Comparison of ENCODE assay signal across 18 cellular contexts in the genomic region with DNA sequence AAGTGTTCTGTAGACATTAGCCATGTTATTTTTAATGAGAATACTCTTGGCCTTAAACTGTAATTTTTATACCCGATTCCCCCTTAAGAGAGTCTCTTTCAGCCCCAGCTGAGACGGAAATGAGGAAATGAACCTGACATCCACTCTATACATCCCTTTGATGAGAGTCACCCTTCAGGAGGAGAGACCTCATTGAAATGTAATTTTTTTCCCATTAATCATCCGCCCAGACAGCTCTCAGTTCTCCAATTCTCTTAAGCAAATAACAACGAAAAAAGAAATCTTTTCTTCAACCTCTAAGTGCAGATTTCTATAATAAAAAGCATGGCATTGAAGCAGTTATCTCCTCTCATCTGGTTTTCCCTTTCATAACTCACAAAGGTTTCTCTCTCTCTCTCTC.
DNase-seq lines count a peak whose midpoint lies in the region; ATAC-seq and TF ChIP-seq lines count a peak whose summit lies in the region.
"Had no signal": no experiment of that assay in that cellular context is flagged by ENCODE, and none has a peak within 500 bp of the region (broad histone marks: within the 10 kb centered on the region; RNA-seq: fewer than 3 reads in every experiment).

No MANE protein-coding gene starts in this region.

- no peaks in the 10 kb centered on the region for H3K9me3 ChIP-seq in KOPT-K1 (ENCODE audit: insufficient read depth, low read length, poor library complexity, severe bottlenecking)
- H3K9me3 ChIP-seq: breast epithelium, heart right ventricle, thoracic aorta had no signal

- H3K9me3 Mint-ChIP-seq in natural killer cell = peaks cover 3 to 4% of the 10 kb centered on the region in 2 donors
- H3K9me3 Mint-ChIP-seq: activated naive CD4-positive, alpha-beta T cell treated with anti-CD3 and anti-CD28 coated beads, Interleukin-2, amount 50 U/mL, for 24 hours had no signal

- H3K27ac Mint-ChIP-seq in natural killer cell = no peak overlapping the region
- H3K27ac Mint-ChIP-seq: activated naive CD4-positive, alpha-beta T cell treated with anti-CD3 and anti-CD28 coated beads, Interleukin-2, amount 50 U/mL, for 24 hours had no signal

- POLR2A ChIA-PET in RWPE1 (lab: Yijun Ruan, JAX; ENCODE audit: low non-redundant PET) = no interaction called here

- DNase-seq in DMS153 treated with DMSO at 0.1 percent for 48 hours (lab: John Stamatoyannopoulos, UW; ENCODE audit: unreplicated experiment) = peak; percentile 12
- DNase-seq in RWPE1 (ENCODE audit: low spot score) = peak; percentile 48
- peak; percentile 27 for DNase-seq in fibroblast of peridontal ligament (ENCODE audit: extremely low read depth)
- no peak for DNase-seq in natural killer cell
- no peak for DNase-seq in NCI-H2107 treated with DMSO at 0.1 percent for 48 hours (lab: John Stamatoyannopoulos, UW; ENCODE audit: unreplicated experiment)
- DNase-seq in NCI-H2107 (lab: John Stamatoyannopoulos, UW) = no peak
- DNase-seq: activated CD4-positive, alpha-beta T cell treated with anti-CD3 and anti-CD28 coated beads, Interleukin-2, amount 50 U/mL, for 1 hour; GDM1; heart right ventricle; NCI-H1694; NCI-H510A treated with DMSO at 0.1 percent for 48 hours had no signal

- H3K27me3 Mint-ChIP-seq in natural killer cell (ENCODE audit: low read depth in 2 of 2) = peaks cover 0 to 3% of the 10 kb centered on the region in 2 donors
- H3K27me3 Mint-ChIP-seq: activated naive CD4-positive, alpha-beta T cell treated with anti-CD3 and anti-CD28 coated beads, Interleukin-2, amount 50 U/mL, for 24 hours had no signal

- no peaks in the 10 kb centered on the region for H3K36me3 ChIP-seq in KOPT-K1 (ENCODE audit: insufficient read depth, low read length)
- H3K36me3 ChIP-seq: breast epithelium, heart right ventricle, thoracic aorta had no signal

- H3K27ac ChIP-seq in KOPT-K1 (ENCODE audit: low read depth, low read length, poor library complexity, severe bottlenecking) = peak overlapping the region; percentile 50
- H3K27ac ChIP-seq in RWPE1 = no peak overlapping the region
- H3K27ac ChIP-seq: breast epithelium, heart right ventricle, KMS-11, PC-9, thoracic aorta had no signal

- no peaks in the 10 kb centered on the region for H3K36me3 Mint-ChIP-seq in natural killer cell
- H3K36me3 Mint-ChIP-seq: activated naive CD4-positive, alpha-beta T cell treated with anti-CD3 and anti-CD28 coated beads, Interleukin-2, amount 50 U/mL, for 24 hours had no signal

- TF ChIP-seq CTCF in RWPE1 (conservative IDR thresholded peaks at IDR 0.05; ENCODE audit: low read depth) = no peak
- TF ChIP-seq CTCF in natural killer cell (IDR thresholded peaks at IDR 0.05) = no peak

- no peaks in the 10 kb centered on the region for H3K4me1 Mint-ChIP-seq in natural killer cell
- H3K4me1 Mint-ChIP-seq: activated naive CD4-positive, alpha-beta T cell treated with anti-CD3 and anti-CD28 coated beads, Interleukin-2, amount 50 U/mL, for 24 hours had no signal

- ATAC-seq in natural killer cell = no peak
- ATAC-seq in GM19397 (IDR thresholded peaks at IDR 0.05; ENCODE audit: unreplicated experiment) = no peak
- ATAC-seq: heart right ventricle had no signal

- H3K4me3 Mint-ChIP-seq in natural killer cell = no peak overlapping the region
- H3K4me3 Mint-ChIP-seq: activated naive CD4-positive, alpha-beta T cell treated with anti-CD3 and anti-CD28 coated beads, Interleukin-2, amount 50 U/mL, for 24 hours had no signal

- intact Hi-C loops in natural killer cell (cut with micrococcal nuclease) = no loop called here

- CTCF ChIA-PET in RWPE1 (lab: Yijun Ruan, JAX) = interaction anchor here (0.7 kb wide), 1 partner anchor 1981 kb away, joined by 3 read pairs; no protein-coding TSS in a partner anchor

Comparison
In these comparisons a context has a peak if more than half of its experiments do, and no peak if none do; other contexts are left out.
1. DNase-seq: peak in DMS153 treated with DMSO at 0.1 percent for 48 hours (single experiment), RWPE1 (single experiment) and fibroblast of peridontal ligament (single experiment); none in natural killer cell (single experiment), NCI-H2107 treated with DMSO at 0.1 percent for 48 hours (single experiment) and NCI-H2107 (single experiment).